Comparison of ENCODE assay signal across 8 cellular contexts in genomic region chr1:223363856-223364684, GRCh38. TPM values are rescaled to one million over a fixed set of nuclear protein-coding genes. Genes with fewer than 3 reads are reported as not detected.
A peak's percentile ranks its signal among the peaks of the same experiment; 100 is the strongest.
DNase-seq lines count a peak whose midpoint lies in the region; ATAC-seq and TF ChIP-seq lines count a peak whose summit lies in the region.

TSS of gene SUSD4 (minus strand) at chr1:223364176. CDS start at chr1:223363425, 751 bp downstream.

- H3K9me3 ChIP-seq in HCT116 (ENCODE audit: control insufficient read depth in 1 of 2, insufficient read depth in 1 of 2, low read depth in 1 of 2, low read length in 2 of 2) (no peaks in the 10 kb centered on the region), muscle layer of colon (ENCODE audit: low read length) (no peaks in the 10 kb centered on the region)

- POLR2A ChIA-PET in HCT116 (lab: Charles Lee): no interaction called here

- no peak within 1 kb of the TSS for H3K27ac ChIP-seq in HCT116 (ENCODE audit: low read depth, low read length)
- H3K27ac ChIP-seq in muscle layer of colon (ENCODE audit: low read depth, low read length): no peak within 1 kb of the TSS

- H4K20me1 ChIP-seq in HCT116 (ENCODE audit: insufficient read depth): no peaks in the 10 kb centered on the region

- H3K9me2 ChIP-seq in HCT116 (ENCODE audit: insufficient read depth): no peaks in the 10 kb centered on the region

- no peak for TF ChIP-seq POLR2A in HCT116 (IDR thresholded peaks at IDR 0.05; ENCODE audit: borderline replicate concordance, extremely low read depth, insufficient read depth, insufficient read length)

- ATAC-seq in HCT116: peak; percentile 81
- peak; percentile 86 for ATAC-seq in effector memory CD8-positive, alpha-beta T cell (replicated peaks)
- no peak for ATAC-seq in GM21717 (IDR thresholded peaks at IDR 0.05; ENCODE audit: unreplicated experiment)

- H3K9ac ChIP-seq in HCT116 (ENCODE audit: low read length) (no peak within 1 kb of the TSS), muscle layer of colon (ENCODE audit: low read length) (no peak within 1 kb of the TSS)

- H3K27me3 ChIP-seq in HCT116 (ENCODE audit: insufficient read depth, low read length) (peaks cover 17% of the 10 kb centered on the region; the same call in 1 of the 2 replicates), muscle layer of colon (ENCODE audit: control insufficient read depth in 1 of 2, insufficient read depth in 2 of 2, low read length in 2 of 2) (peaks cover 0 to 16% of the 10 kb centered on the region in 2 donors)

- intact Hi-C loops in HCT116 (cut with micrococcal nuclease): no loop called here

- peak; percentile 98 for DNase-seq in COLO668 (lab: John Stamatoyannopoulos, UW; ENCODE audit: unreplicated experiment)
- DNase-seq in HCT116 (ENCODE audit: low read depth, low spot score): no peak
- DNase-seq in NCI-H226: peak; percentile 4
- DNase-seq in activated CD8-positive, alpha-beta memory T cell treated with anti-CD3 and anti-CD28 coated beads for 24 hours: peak; percentile 78
- peak; percentile 31 to 60 (median 50) for DNase-seq in effector memory CD8-positive, alpha-beta T cell
- DNase-seq in stimulated activated CD8-positive, alpha-beta memory T cell treated with anti-CD3 and anti-CD28 coated beads, Interleukin-4, amount 100 ng/mL, for 4 hours (ENCODE audit: low read depth in 2 of 2, low spot score in 1 of 2): peak; percentile 30 to 45

- TF ChIP-seq CTCF in HCT116 (IDR thresholded peaks at IDR 0.05 in 2 of 3, conservative IDR thresholded peaks at IDR 0.05 in 1 of 3; ENCODE audit: borderline replicate concordance in 1 of 3, insufficient read depth in 1 of 3, low read depth in 2 of 3, low read length in 2 of 3): no peak

- H3K4me1 ChIP-seq in HCT116 (ENCODE audit: control insufficient read depth in 1 of 2, insufficient read depth in 2 of 2, low read length in 2 of 2) (no peaks in the 10 kb centered on the region), muscle layer of colon (ENCODE audit: insufficient read depth, low read length) (peaks cover 5% of the 10 kb centered on the region)

- H3K4me1 Mint-ChIP-seq in effector memory CD8-positive, alpha-beta T cell (ENCODE audit: low read depth in 2 of 2): peaks cover 3 to 5% of the 10 kb centered on the region in 2 donors

- H3K4me3 ChIP-seq in HCT116 (replicated peaks in 1 of 2; ENCODE audit: low read depth in 1 of 2, low read length in 2 of 2) (peak within 1 kb of the TSS; percentile 21 to 43), muscle layer of colon (ENCODE audit: low read depth in 1 of 2, low read length in 2 of 2) (peak within 1 kb of the TSS; percentile 50 to 64)

- no peak within 1 kb of the TSS for H2AFZ ChIP-seq in HCT116 (ENCODE audit: low read depth, low read length, poor library complexity, severe bottlenecking)

- peaks cover 33 to 47% of the 10 kb centered on the region in 2 donors for H3K27me3 Mint-ChIP-seq in effector memory CD8-positive, alpha-beta T cell

- no peaks in the 10 kb centered on the region for H3K36me3 Mint-ChIP-seq in effector memory CD8-positive, alpha-beta T cell (ENCODE audit: insufficient read depth)

- no TSS peak for BruUV-seq in HCT116 (replicated peaks; lab: Mats Ljungman, UMichigan)

- no peak within 1 kb of the TSS for H3K27ac Mint-ChIP-seq in effector memory CD8-positive, alpha-beta T cell

- RAD21 ChIA-PET in HCT116 (lab: Charles Lee; ENCODE audit: low non-redundant PET in 1 of 2, low total read pairs in 2 of 2, uncharacterized antibody in 2 of 2, unreplicated experiment in 2 of 2): no interaction called here

- H3K79me2 ChIP-seq in HCT116 (ENCODE audit: insufficient read depth, low read length): no peaks in the 10 kb centered on the region

- CTCF ChIA-PET in HCT116 (lab: Charles Lee): interaction anchor here (1.6 kb wide), 1 partner anchor 15 kb away, joined by 3 read pairs; no protein-coding TSS in a partner anchor

- peak within 1 kb of the TSS; percentile 84 to 90 for H3K4me3 Mint-ChIP-seq in effector memory CD8-positive, alpha-beta T cell

- H3K4me2 ChIP-seq in HCT116 (ENCODE audit: low read length): peak within 1 kb of the TSS; percentile 63

- H3K36me3 ChIP-seq in HCT116 (ENCODE audit: control insufficient read depth in 1 of 2, insufficient read depth in 2 of 2, low read length in 2 of 2): no peaks in the 10 kb centered on the region
- H3K36me3 ChIP-seq in muscle layer of colon (ENCODE audit: insufficient read depth, low read length): no peaks in the 10 kb centered on the region

- TF ChIP-seq RAD21 in HCT116 (IDR thresholded peaks at IDR 0.05; ENCODE audit: low read depth): no peak

- H3K9me3 Mint-ChIP-seq in effector memory CD8-positive, alpha-beta T cell: no peaks in the 10 kb centered on the region

TF ChIP-seq in HCT116, 20 proteins besides CTCF, POLR2A, EP300 and RAD21:
- TF ChIP-seq SRF (IDR thresholded peaks at IDR 0.05; ENCODE audit: low read depth) (no peak), MAX (IDR thresholded peaks at IDR 0.05) (no peak), ZNF274 (IDR thresholded peaks at IDR 0.05; ENCODE audit: low read depth, low read length) (no peak), JUND (IDR thresholded peaks at IDR 0.05) (no peak), REST (IDR thresholded peaks at IDR 0.05; ENCODE audit: low read depth) (no peak), ZBTB33 (IDR thresholded peaks at IDR 0.05; ENCODE audit: extremely low read depth, insufficient replicate concordance, low read length) (no peak), FOSL1 (IDR thresholded peaks at IDR 0.05; ENCODE audit: low read depth) (no peak), ZFX (IDR thresholded peaks at IDR 0.05) (no peak), ATF3 (IDR thresholded peaks at IDR 0.05) (no peak), SP1 (IDR thresholded peaks at IDR 0.05; ENCODE audit: low read depth) (no peak)
TF ChIP-seq in HCT116: peak in this region for 0.

RNA-seq across cellular contexts. Expression of gene SUSD4, which starts in this region (rescaled TPM):
- 0.59 TPM for total RNA-seq in HCT116 (2021; ENCODE audit: unreplicated experiment)
- polyA plus RNA-seq in HCT116 (2012): 1.4 and 2.2 TPM in 2 replicates
